In genomic region chr19:48720613-48721296, GRCh38 we compare ENCODE assay signal across 8 cellular contexts. TPM values are rescaled to one million over a fixed set of nuclear protein-coding genes. Genes with fewer than 3 reads are reported as not detected.
A peak's percentile ranks its signal among the peaks of the same experiment; 100 is the strongest.
DNase-seq lines count a peak whose midpoint lies in the region; TF ChIP-seq lines count a peak whose summit lies in the region.

No MANE protein-coding gene starts in this region.

- peaks cover 14% of the 10 kb centered on the region; the same call in 1 of the 2 replicates for H3K4me1 ChIP-seq in ES-I3 (ENCODE audit: insufficient read depth, low read length)
- no peaks in the 10 kb centered on the region; the same call in 1 of the 2 replicates for H3K4me1 ChIP-seq in H9 (ENCODE audit: insufficient read depth, low read length)
- peaks cover 6% of the 10 kb centered on the region; the same call in 1 of the 2 replicates for H3K4me1 ChIP-seq in MM.1S (ENCODE audit: low read length)

- H2BK5ac ChIP-seq in H9 (ENCODE audit: insufficient read length, low read length): no peak overlapping the region

- H2BK120ac ChIP-seq in H9 (ENCODE audit: low read depth, low read length, poor library complexity, severe bottlenecking): no peak overlapping the region

- peaks cover 3% of the 10 kb centered on the region for H3K23me2 ChIP-seq in H9 (ENCODE audit: insufficient read length, low read depth, low read length, poor library complexity, severe bottlenecking)

- no peak overlapping the region for H3K23ac ChIP-seq in H9 (ENCODE audit: insufficient read length, low read depth, low read length)

- peak overlapping the region; percentile 96 to 98 for H3K4me3 Mint-ChIP-seq in H9

- DNase-seq in H9 (peak; percentile 99), MM.1S (peak; percentile 98), SHP77 treated with DMSO at 0.1 percent for 48 hours (lab: John Stamatoyannopoulos, UW) (peak; percentile 97), germinal center (ENCODE audit: low spot score) (peak; percentile 96), occipital lobe (lab: John Stamatoyannopoulos, UW) (peak; percentile 98)
- peak; percentile 81 for DNase-seq in activated gamma-delta T cell treated with anti-CD3 and anti-CD28 coated beads, Interleukin-2, amount 50 U/mL, for 16 hours (ENCODE audit: low read depth)

- H3K9me3 ChIP-seq in ES-I3 (ENCODE audit: control insufficient read depth, insufficient read depth, low read length) (no peaks in the 10 kb centered on the region), H9 (ENCODE audit: control insufficient read depth, low read depth, low read length) (no peaks in the 10 kb centered on the region), MM.1S (replicated peaks; ENCODE audit: insufficient read depth, low read length) (no peaks in the 10 kb centered on the region)

- peak overlapping the region; percentile 79 for H3K9ac ChIP-seq in ES-I3 (ENCODE audit: low read depth, low read length)
- H3K9ac ChIP-seq in H9 (ENCODE audit: extremely low read depth, insufficient read length, low read length): peak overlapping the region; percentile 40
- H3K9ac ChIP-seq in MM.1S (ENCODE audit: low read length): peak overlapping the region; percentile 71

- H3K27ac Mint-ChIP-seq in H9: peak overlapping the region; percentile 96 to 99 (median 99)

- H3K27ac ChIP-seq in H9 (ENCODE audit: insufficient read length, low read depth, low read length) (no peak overlapping the region), MM.1S (ENCODE audit: low read length) (peak overlapping the region; percentile 62; the same call in 1 of the 2 replicates), temporal lobe (ENCODE audit: low read depth, low read length) (peak overlapping the region; percentile 98)

- no peak overlapping the region for H2BK15ac ChIP-seq in H9 (ENCODE audit: low read depth, low read length)

- H3K79me2 ChIP-seq in H9 (ENCODE audit: insufficient read depth, low read length): no peaks in the 10 kb centered on the region
- no peaks in the 10 kb centered on the region for H3K79me2 ChIP-seq in MM.1S (ENCODE audit: low read length)

- peak overlapping the region; percentile 66 for H3K4me3 ChIP-seq in MM.1S (ENCODE audit: low read length)

- H4K8ac ChIP-seq in H9 (replicated peaks; ENCODE audit: insufficient read length, low read depth, low read length): no peak overlapping the region

- H3K27me3 Mint-ChIP-seq in H9 (ENCODE audit: low read depth): no peaks in the 10 kb centered on the region; the same call in 1 of the 2 replicates

- H3K4me1 Mint-ChIP-seq in H9: peaks cover 26 to 41% of the 10 kb centered on the region in 2 experiments

- H2BK12ac ChIP-seq in H9 (ENCODE audit: insufficient read length, low read depth, low read length): no peak overlapping the region

- H3K27me3 ChIP-seq in H9 (ENCODE audit: insufficient read depth, low read length): no peaks in the 10 kb centered on the region
- peaks cover 46% of the 10 kb centered on the region for H3K27me3 ChIP-seq in MM.1S (replicated peaks; ENCODE audit: insufficient read depth, low read length)

- H3K56ac ChIP-seq in H9 (ENCODE audit: insufficient read length, low read depth, low read length): no peak overlapping the region

- no peaks in the 10 kb centered on the region for H3K9me2 ChIP-seq in MM.1S (replicated peaks; ENCODE audit: insufficient read depth, low read length)

- no peak overlapping the region for H4K91ac ChIP-seq in H9 (ENCODE audit: insufficient read length, low read depth, low read length)

- H4K20me1 ChIP-seq in H9 (ENCODE audit: control insufficient read depth, insufficient read depth, insufficient read length) (no peaks in the 10 kb centered on the region), MM.1S (ENCODE audit: insufficient read depth, low read length) (no peaks in the 10 kb centered on the region)

- no CpG with 5 or more reads among the region's 42 CpGs for WGBS in H9 (ENCODE audit: extremely low coverage, insufficient read length, low lambda C conversion rate)

- H4K5ac ChIP-seq in H9 (ENCODE audit: insufficient read length, low read depth, low read length): no peak overlapping the region

- H2AK5ac ChIP-seq in H9 (ENCODE audit: insufficient read length, low read length): no peak overlapping the region

- no peaks in the 10 kb centered on the region; a peak in 1 of 7 replicates for H3K36me3 Mint-ChIP-seq in H9 (ENCODE audit: insufficient read depth in 1 of 3, low read depth in 3 of 3)

- TF ChIP-seq CTCF in H9 (conservative IDR thresholded peaks at IDR 0.05): no peak
- no peak for TF ChIP-seq CTCF in MM.1S (IDR thresholded peaks at IDR 0.05; ENCODE audit: low read length)

- H3K14ac ChIP-seq in H9 (ENCODE audit: insufficient read depth, low read length): 0 out of 2 replicates have a peak overlapping the region, but pooled peaks have one; percentile 37

- no peaks in the 10 kb centered on the region for H3K79me1 ChIP-seq in H9 (ENCODE audit: insufficient read depth, low read depth, low read length, poor library complexity, severe bottlenecking)

- H2BK20ac ChIP-seq in H9 (ENCODE audit: low read depth, low read length, poor library complexity, severe bottlenecking): no peak overlapping the region

- H3K18ac ChIP-seq in H9 (ENCODE audit: insufficient read length, low read depth, low read length): peak overlapping the region; percentile 88

- H3F3A ChIP-seq in MM.1S (ENCODE audit: insufficient read depth, low read length): no peaks in the 10 kb centered on the region

- H2AFZ ChIP-seq in H9 (ENCODE audit: low read length) (no peak overlapping the region), MM.1S (ENCODE audit: low read length) (peak overlapping the region; percentile 60)

- H3K9me3 Mint-ChIP-seq in H9: no peaks in the 10 kb centered on the region

- no peak overlapping the region for H3K4ac ChIP-seq in H9 (ENCODE audit: low read depth, low read length)

- H3T11ph ChIP-seq in H9 (ENCODE audit: low read length): no peak overlapping the region

- peak overlapping the region; percentile 45 for H3K4me2 ChIP-seq in H9 (ENCODE audit: insufficient read depth, insufficient read length, low read length)
- peak overlapping the region; percentile 84 for H3K4me2 ChIP-seq in MM.1S (ENCODE audit: low read depth, low read length)

- H3K36me3 ChIP-seq in ES-I3 (ENCODE audit: insufficient read depth, low read length): no peaks in the 10 kb centered on the region
- no peaks in the 10 kb centered on the region for H3K36me3 ChIP-seq in MM.1S (replicated peaks; ENCODE audit: insufficient read depth, low read length)

RNA-seq across cellular contexts. Expression of gene MAMSTR, which starts 1.2 kb away (rescaled TPM):
- total RNA-seq in H9 (2021): 1.4 and 1.6 TPM in 2 replicates
- total RNA-seq in occipital lobe: 0.62 TPM
- total RNA-seq in temporal lobe: 0.74 TPM

RNA-seq across cellular contexts. Expression of gene RASIP1, which starts 19.7 kb away (rescaled TPM):
- total RNA-seq in H9 (2021): 2.4 and 2.8 TPM in 2 replicates
- 3.3 TPM for total RNA-seq in occipital lobe
- 3.9 TPM for total RNA-seq in temporal lobe

RNA-seq across cellular contexts. Expression of gene FUT2, which starts 25.0 kb away (rescaled TPM):
- total RNA-seq in H9 (2021) (11.4 and 13.2 TPM in 2 replicates), occipital lobe (not detected), temporal lobe (under 0.01 TPM)

RNA-seq across cellular contexts. Expression of gene IZUMO1, which starts 26.0 kb away (rescaled TPM):
- total RNA-seq in H9 (2021) (2.6 and 3.7 TPM in 2 replicates), occipital lobe (0.16 TPM), temporal lobe (not detected)

RNA-seq across cellular contexts. Expression of gene FUT1, which starts 31.7 kb away (rescaled TPM):
- 15.9 and 16.1 TPM in 2 replicates for total RNA-seq in H9 (2021)
- total RNA-seq in occipital lobe: 0.47 TPM
- total RNA-seq in temporal lobe: 0.49 TPM

Comparison
In these comparisons a context has a peak if more than half of its experiments do, and no peak if none do; other contexts are left out.
1. RNA of gene FUT2, which starts 25.0 kb away (total RNA-seq): 11.4 to 13.2 TPM in H9; not detected in occipital lobe (single experiment) and under 0.01 TPM in temporal lobe (single experiment); every median in the first group is over 10 times any median in the second.
2. Peak in every context shown above with its lines, with median percentiles within 50 percentile points of each other: H3K9ac ChIP-seq and DNase-seq.